In the genomic region with DNA sequence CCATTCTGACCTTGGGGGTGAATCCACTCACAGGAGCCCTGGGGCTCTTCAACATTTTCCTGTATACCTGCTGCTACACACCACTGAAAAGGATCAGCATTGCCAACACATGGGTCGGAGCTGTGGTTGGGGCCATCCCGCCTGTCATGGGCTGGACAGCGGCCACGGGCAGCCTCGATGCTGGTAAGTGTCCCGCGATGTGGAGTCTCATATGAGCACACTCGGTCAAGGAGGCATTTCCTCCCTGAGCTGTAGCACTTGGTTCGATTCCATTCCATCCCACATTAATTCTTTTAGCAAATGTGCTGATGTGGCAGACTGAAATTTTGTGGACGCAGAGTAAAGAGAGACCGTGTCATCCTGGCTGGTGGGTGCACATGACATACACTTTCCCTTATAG, we compare ENCODE assay signal across 19 cellular contexts. TPM values are rescaled to one million over a fixed set of nuclear protein-coding genes. Genes with fewer than 3 reads are reported as not detected.
"Had no signal": no experiment of that assay in that cellular context is flagged by ENCODE, and none has a peak within 500 bp of the region (broad histone marks: within the 10 kb centered on the region; RNA-seq: fewer than 3 reads in every experiment).

No MANE protein-coding gene starts in this region.

RNA-seq across cellular contexts. Expression of gene CDRT15, which starts 44.6 kb away (rescaled TPM):
- total RNA-seq: activated T-helper 2 cell treated with anti-CD3 and anti-CD28 coated beads, Interferon-gamma antibody, Interleukin-2, Interleukin-4, amounts not matched to agents 10 μg/mL and 5 μg/mL and 100 μg/mL, durations not matched to agents 14 hours and 24 hours and 36 hours; adrenal gland; ascending aorta; dermis microvascular lymphatic vessel endothelial cell; esophagus muscularis mucosa; frontal cortex; hepatocyte; left lung; lung; mesenteric fat pad; mucosa of gallbladder; osteocyte; progenitor cell of endocrine pancreas; sigmoid colon; SK-MEL-5; smooth muscle cell; subcutaneous adipose tissue; T-helper 2 cell treated with Interferon-gamma antibody and Interleukin-4, amounts not matched to agents 100 ng/mL and 5 ng/mL, for 36 hours; upper lobe of left lung had no signal
- polyA plus RNA-seq: adrenal gland, hepatocyte, lung, sigmoid colon, smooth muscle cell had no signal
